Comparison of ENCODE assay signal across 8 cellular contexts in genomic region chr6:26595669-26596269, GRCh38. TPM values are rescaled to one million over a fixed set of nuclear protein-coding genes. Genes with fewer than 3 reads are reported as not detected.
DNase-seq lines count a peak whose midpoint lies in the region; ATAC-seq and TF ChIP-seq lines count a peak whose summit lies in the region.

No MANE protein-coding gene starts in this region.

- CTCF ChIA-PET in HEK293T (lab: Yijun Ruan, JAX): interaction anchor here (0.5 to 3.4 kb wide), 17 partner anchors 10 to 1185 kb away, joined by 3 to 27 read pairs (median 4); no protein-coding TSS in a partner anchor

- POLR2A ChIA-PET in HEK293T (lab: Yijun Ruan, JAX): interaction anchor here (0.5 to 4.6 kb wide), 25 partner anchors 9 to 1469 kb away, joined by 3 to 43 read pairs (median 4); partner anchors contain the start of gene HMGN4

- TF ChIP-seq CTCF in ovary (IDR thresholded peaks at IDR 0.05): peak; percentile 81 to 94 (median 94)
- TF ChIP-seq CTCF in thyroid gland (IDR thresholded peaks at IDR 0.05): peak; percentile 83 to 94 (median 91)

- DNase-seq in GF-D8 (lab: John Stamatoyannopoulos, UW) (peak; percentile 66), HEK293T (ENCODE audit: extremely low spot score) (peak; percentile 74), NCI-H1092 (lab: John Stamatoyannopoulos, UW) (peak; percentile 73), Right ventricle myocardium superior (peak; percentile 97), ovary (peak; percentile 87 to 94 (median 92)), thyroid gland (peak; percentile 92 to 93)
- peak; percentile 89 to 91 for DNase-seq in activated naive CD4-positive, alpha-beta T cell treated with anti-CD3 and anti-CD28 coated beads, Interleukin-2, amount 50 U/mL, for 72 hours (ENCODE audit: low spot score in 2 of 2)

- no peaks in the 10 kb centered on the region for H3K27me3 ChIP-seq in ovary
- peaks cover 8% of the 10 kb centered on the region for H3K27me3 ChIP-seq in thyroid gland

- peaks cover 7 to 19% of the 10 kb centered on the region in 2 donors for H3K36me3 Mint-ChIP-seq in activated naive CD4-positive, alpha-beta T cell treated with anti-CD3 and anti-CD28 coated beads, Interleukin-2, amount 50 U/mL, for 72 hours

- TF ChIP-seq POLR2A in ovary (IDR thresholded peaks at IDR 0.05) (no peak), thyroid gland (IDR thresholded peaks at IDR 0.05) (peak in 1 of 2 donors; percentile 32)

- H3K9me3 ChIP-seq in ovary (no peaks in the 10 kb centered on the region), thyroid gland (no peaks in the 10 kb centered on the region)

- H3K4me3 ChIP-seq in ovary: peak overlapping the region; percentile 89
- peak overlapping the region in 2 of 3 donors; percentile 69 to 88 for H3K4me3 ChIP-seq in thyroid gland (replicated peaks in 1 of 3)

- TF ChIP-seq EP300 in ovary (IDR thresholded peaks at IDR 0.05): no peak

- H3K9me3 Mint-ChIP-seq in activated naive CD4-positive, alpha-beta T cell treated with anti-CD3 and anti-CD28 coated beads, Interleukin-2, amount 50 U/mL, for 72 hours: no peaks in the 10 kb centered on the region

- peak overlapping the region; percentile 31 to 77 for H3K27ac ChIP-seq in ovary
- H3K27ac ChIP-seq in thyroid gland: peak overlapping the region; percentile 60 to 87 (median 77)

- peak; percentile 89 for ATAC-seq in SK-N-SH treated with all-trans-retinoic acid at 6 μM for 48 hours
- peak; percentile 65 for ATAC-seq in activated naive CD4-positive, alpha-beta T cell treated with anti-CD3 and anti-CD28 coated beads, Interleukin-2, amount 50 U/mL, for 72 hours
- ATAC-seq in Right ventricle myocardium superior (ENCODE audit: poor library complexity): peak; percentile 93

- WGBS in ovary, 3 donors: 1% methylated on average over 39 of the region's 39 CpGs
- WGBS in thyroid gland, 2 donors: 1% methylated on average over 17 to 39 of the region's 39 CpGs

- H3K27ac Mint-ChIP-seq in activated naive CD4-positive, alpha-beta T cell treated with anti-CD3 and anti-CD28 coated beads, Interleukin-2, amount 50 U/mL, for 72 hours: no peak overlapping the region

- H3K36me3 ChIP-seq in ovary (no peaks in the 10 kb centered on the region), thyroid gland (peaks cover 15 to 16% of the 10 kb centered on the region in 2 donors)

- H3K4me1 ChIP-seq in ovary (ENCODE audit: insufficient read depth) (peaks cover 4% of the 10 kb centered on the region), thyroid gland (peaks cover 9 to 16% of the 10 kb centered on the region in 2 donors)

- intact Hi-C loops in Right ventricle myocardium superior (cut with DNase I): no loop called here
- intact Hi-C loops in ovary (cut with DNase I): loop anchor here in 3 of 4 donors (2.0 to 10.0 kb wide), 4 partner anchors 23 to 421 kb away; no protein-coding TSS in a partner anchor
- intact Hi-C loops in thyroid gland (cut with DNase I): no loop called here

TF ChIP-seq in HEK293T, 16 proteins besides CTCF, POLR2A, EP300 and RAD21:
- TF ChIP-seq FOXK2 (IDR thresholded peaks at IDR 0.05): no peak
- no peak for TF ChIP-seq PKNOX1 (IDR thresholded peaks at IDR 0.05)

TF ChIP-seq in SK-N-SH treated with all-trans-retinoic acid at 6 μM for 48 hours, 23 proteins besides CTCF, POLR2A, EP300 and RAD21:
- TF ChIP-seq TSHZ2 (CRISPR knock-in tag; IDR thresholded peaks at IDR 0.05) (0 out of 2 replicates have a peak, but pooled peaks have one; percentile 49), GLIS3 (CRISPR knock-in tag; IDR thresholded peaks at IDR 0.05) (no peak)

RNA-seq across cellular contexts. Expression of gene ABT1, which starts 1.0 kb away (rescaled TPM):
- 10 to 100 TPM; 20.3 to 28.2 TPM for total RNA-seq in activated naive CD4-positive, alpha-beta T cell treated with anti-CD3 and anti-CD28 coated beads, Interleukin-2, amount 50 U/mL, for 72 hours
- total RNA-seq in Right ventricle myocardium superior (7.4 TPM), ovary (10 to 100 TPM; 10.9 to 17.5 (median 15.5) TPM), thyroid gland (10 to 100 TPM; 11.9 to 17.6 (median 15.0) TPM)
- polyA plus RNA-seq in ovary: 10 to 100 TPM in 1 of 2 donors, 1 to 10 TPM in 1; 8.5 to 18.2 TPM

RNA-seq across cellular contexts. Expression of gene HMGN4, which starts 57.6 kb away (rescaled TPM):
- total RNA-seq in activated naive CD4-positive, alpha-beta T cell treated with anti-CD3 and anti-CD28 coated beads, Interleukin-2, amount 50 U/mL, for 72 hours: 10 to 100 TPM; 87.0 to 98.0 TPM
- total RNA-seq in Right ventricle myocardium superior (25.1 TPM), ovary (10 to 100 TPM; 48.6 to 78.9 (median 58.4) TPM), thyroid gland (10 to 100 TPM; 54.6 to 68.4 (median 63.8) TPM)
- 10 to 100 TPM; 53.5 to 69.7 TPM for polyA plus RNA-seq in ovary

Comparison
In these comparisons a context has a peak if more than half of its experiments do, and no peak if none do; other contexts are left out.
1. Peak in every context shown above with its lines: DNase-seq, ATAC-seq, H3K4me3 ChIP-seq and H3K27ac ChIP-seq.
2. intact Hi-C loops: an anchor here in ovary (2.0 to 10.0 kb wide); none called in Right ventricle myocardium superior and thyroid gland.